In the genomic region with DNA sequence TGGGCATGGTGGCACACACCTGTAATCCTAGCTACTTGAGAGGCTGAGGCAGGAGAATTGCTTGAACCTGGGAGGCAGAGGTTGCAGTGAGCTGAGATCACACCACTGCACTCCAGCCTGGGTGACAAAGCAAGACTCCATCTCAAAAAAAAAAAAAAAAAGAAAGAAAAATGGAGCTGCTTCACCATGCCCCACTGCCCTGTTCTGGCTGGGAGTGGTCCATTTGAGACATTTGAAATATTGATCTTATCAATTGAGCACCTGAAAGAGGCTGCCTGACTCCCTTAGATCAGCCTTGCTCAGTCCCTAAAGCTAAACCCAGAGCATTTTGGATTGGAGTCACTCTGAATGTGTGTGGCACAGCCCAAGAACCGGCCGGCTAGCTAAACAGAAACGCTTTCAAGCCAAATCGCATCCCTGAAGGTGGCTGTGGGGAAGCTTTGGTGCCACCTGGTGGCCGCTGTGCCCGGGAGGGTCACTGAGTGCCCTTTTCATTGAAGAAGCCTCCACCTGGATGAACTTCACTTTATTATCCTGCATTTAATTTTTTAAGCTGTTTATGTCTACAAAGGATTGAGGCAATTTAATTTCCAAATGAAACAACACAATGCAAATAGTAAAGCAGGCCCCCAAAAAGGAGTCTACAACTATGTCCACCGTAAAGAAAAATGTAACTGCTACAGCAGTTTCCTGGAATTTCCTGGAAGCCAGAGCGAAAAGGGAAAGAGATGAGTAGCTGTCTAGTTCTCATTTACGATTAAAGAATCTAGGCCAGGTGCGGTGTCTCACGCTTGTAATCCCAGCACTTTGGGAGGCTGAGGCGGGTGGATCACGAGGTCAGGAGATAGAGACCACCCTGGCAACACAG, we compare ENCODE assay signal across 3 cellular contexts.
A peak's percentile ranks its signal among the peaks of the same experiment; 100 is the strongest.
TF ChIP-seq lines count a peak whose summit lies in the region.

No MANE protein-coding gene starts in this region.

TF ChIP-seq in A549, 52 proteins besides CTCF, POLR2A, EP300 and RAD21:
- TF ChIP-seq TFCP2L1 (CRISPR knock-in tag; IDR thresholded peaks at IDR 0.05) (no peak), SMC3 (IDR thresholded peaks at IDR 0.05) (peak; percentile 82), ZC3H11A (IDR thresholded peaks at IDR 0.05) (no peak)
TF ChIP-seq in A549: peak in this region for 1.

TF ChIP-seq in IMR-90, 13 proteins besides CTCF, POLR2A, EP300 and RAD21:
- no peak for TF ChIP-seq RCOR1 (IDR thresholded peaks at IDR 0.05; ENCODE audit: insufficient replicate concordance, low read length)
- no peak for TF ChIP-seq FOS (IDR thresholded peaks at IDR 0.05; ENCODE audit: low read depth, low read length)
- TF ChIP-seq ELK1 (IDR thresholded peaks at IDR 0.05; ENCODE audit: borderline replicate concordance, low read depth, low read length) = no peak
- no peak for TF ChIP-seq RFX5 (IDR thresholded peaks at IDR 0.05; ENCODE audit: low read depth, low read length)
- TF ChIP-seq BHLHE40 (IDR thresholded peaks at IDR 0.05; ENCODE audit: low read depth, low read length) = no peak
- no peak for TF ChIP-seq CEBPB (IDR thresholded peaks at IDR 0.05; ENCODE audit: low read depth, low read length)
- TF ChIP-seq NFE2L2 (IDR thresholded peaks at IDR 0.05; ENCODE audit: low read depth, low read length) = no peak
- TF ChIP-seq SMC3 (IDR thresholded peaks at IDR 0.05; ENCODE audit: low read depth, low read length) = peak; percentile 83

TF ChIP-seq in neural cell, 6 proteins besides CTCF, POLR2A, EP300 and RAD21:
- no peak for TF ChIP-seq MXI1 (conservative IDR thresholded peaks at IDR 0.05; ENCODE audit: poor library complexity, severe bottlenecking)
- peak; percentile 87 for TF ChIP-seq SMC3 (conservative IDR thresholded peaks at IDR 0.05; ENCODE audit: poor library complexity)
